16 cellular contexts compared by ENCODE assay signal in genomic region chr3:86982883-86983282, GRCh38. TPM values are rescaled to one million over a fixed set of nuclear protein-coding genes. Genes with fewer than 3 reads are reported as not detected.
DNase-seq lines count a peak whose midpoint lies in the region; ATAC-seq and TF ChIP-seq lines count a peak whose summit lies in the region.
"Had no signal": no experiment of that assay in that cellular context is flagged by ENCODE, and none has a peak within 500 bp of the region (broad histone marks: within the 10 kb centered on the region; RNA-seq: fewer than 3 reads in every experiment).

No MANE protein-coding gene starts in this region.

- H3K27ac ChIP-seq in rectal smooth muscle tissue (ENCODE audit: low read depth, low read length), result peak overlapping the region; percentile 32
- H3K27ac ChIP-seq: right lobe of liver had no signal

- TF ChIP-seq CTCF in AG09309 (IDR thresholded peaks at IDR 0.05; ENCODE audit: control insufficient read depth, insufficient read depth, low read depth, low read length, missing control alignments), result no peak
- no peak for TF ChIP-seq CTCF in fibroblast of villous mesenchyme (IDR thresholded peaks at IDR 0.05; ENCODE audit: insufficient read depth, low read depth, low read length)

- no peaks in the 10 kb centered on the region for H3K27me3 ChIP-seq in rectal smooth muscle tissue (ENCODE audit: control insufficient read depth, insufficient read depth, low read length)
- H3K27me3 ChIP-seq: right lobe of liver, upper lobe of left lung had no signal

- DNase-seq in AG09309 (ENCODE audit: low read depth), result peak; percentile 80
- DNase-seq in SK-MEL-5 (ENCODE audit: low read depth, low spot score), result peak; percentile 10
- peak; percentile 76 for DNase-seq in fibroblast of villous mesenchyme (ENCODE audit: low read depth)
- DNase-seq in activated gamma-delta T cell treated with Interleukin-2 at 50 U/mL for 16 hours, result no peak
- DNase-seq in NOMO-1 treated with dmso at 0.1 percent for 144 hours (lab: John Stamatoyannopoulos, UW; ENCODE audit: unreplicated experiment), result no peak
- DNase-seq in activated gamma-delta T cell (lab: John Stamatoyannopoulos, UW), result no peak
- DNase-seq: activated T-cell treated with anti-CD3 and anti-CD28 coated beads, Interleukin-2, amount 50 U/mL, for 72 hours; BE2C; central memory CD4-positive, alpha-beta T cell; MV-4-11; NCI-H526 treated with DMSO at 0.1 percent for 48 hours; right lobe of liver; upper lobe of left lung had no signal

- no peak for ATAC-seq in HG02623 (IDR thresholded peaks at IDR 0.05; ENCODE audit: unreplicated experiment)
- ATAC-seq: activated CD4-positive, CD25-positive, alpha-beta regulatory T cell treated with anti-CD3 and anti-CD28 coated beads, Interleukin-2, amount 50 U/mL, for 24 hours; activated T-cell treated with anti-CD3 and anti-CD28 coated beads, Interleukin-2, amount 50 U/mL, for 72 hours; right lobe of liver had no signal

- no peak overlapping the region for H3K4me3 ChIP-seq in AG09309 (ENCODE audit: control insufficient read depth, low read depth, low read length)
- no peak overlapping the region for H3K4me3 ChIP-seq in fibroblast of villous mesenchyme (ENCODE audit: low read depth, low read length)
- no peak overlapping the region for H3K4me3 ChIP-seq in rectal smooth muscle tissue (ENCODE audit: low read length)
- H3K4me3 ChIP-seq: right lobe of liver, upper lobe of left lung had no signal

- no peak overlapping the region for H3K9ac ChIP-seq in rectal smooth muscle tissue (ENCODE audit: low read length)

- in situ Hi-C loops in SK-MEL-5 (cut with HindIII; ENCODE audit: low pct_unique_long_range_greater_than_20kb, low sequenced_read_pairs), result no loop called here

- peaks cover 23% of the 10 kb centered on the region for H3K4me1 ChIP-seq in rectal smooth muscle tissue (ENCODE audit: control insufficient read depth, insufficient read depth, low read length)
- H3K4me1 ChIP-seq: BE2C, right lobe of liver, upper lobe of left lung had no signal

- no peaks in the 10 kb centered on the region for H3K36me3 ChIP-seq in rectal smooth muscle tissue (ENCODE audit: control insufficient read depth, insufficient read depth, low read length)
- H3K36me3 ChIP-seq: BE2C, right lobe of liver, upper lobe of left lung had no signal

RNA-seq across cellular contexts. Expression of gene VGLL3, which starts 8.1 kb away (rescaled TPM):
- total RNA-seq in SK-MEL-5 (2014; rRNA removed; shearing (Covaris generic)), result 0.05 and 0.08 TPM in 2 replicates
- polyA plus RNA-seq in SK-MEL-5 (2015; cell fraction: cytosol; rRNA removed), result 0.02 and 0.11 TPM in 2 replicates
- 0.28 TPM in 1 of 2 replicates, not detected in the other for polyA plus RNA-seq in SK-MEL-5 (2015; cell fraction: nucleus; rRNA removed)
- 102 and 223 TPM in 2 replicates for total RNA-seq in fibroblast of villous mesenchyme
- total RNA-seq: activated T-cell treated with anti-CD3 and anti-CD28 coated beads, Interleukin-2, amount 50 U/mL, for 72 hours had no signal

Comparison
In these comparisons a context has a peak if more than half of its experiments do, and no peak if none do; other contexts are left out.
1. DNase-seq: peak in AG09309 (single experiment), SK-MEL-5 (single experiment) and fibroblast of villous mesenchyme (single experiment); none in activated gamma-delta T cell treated with Interleukin-2 at 50 U/mL for 16 hours (single experiment), NOMO-1 treated with dmso at 0.1 percent for 144 hours (single experiment) and activated gamma-delta T cell (single experiment).
2. RNA of gene VGLL3, which starts 8.1 kb away (total RNA-seq): 102 to 223 TPM in fibroblast of villous mesenchyme; 0.05 to 0.08 TPM in SK-MEL-5; every median in the first group is over 10 times any median in the second.